Comparison of ENCODE assay signal across 17 cellular contexts in genomic region chr9:98409637-98410173, GRCh38.
"Had no signal": no experiment of that assay in that cellular context is flagged by ENCODE, and none has a peak within 500 bp of the region (broad histone marks: within the 10 kb centered on the region; RNA-seq: fewer than 3 reads in every experiment).

No MANE protein-coding gene starts in this region.

- H3K27me3 ChIP-seq: adrenal gland, body of pancreas, esophagus muscularis mucosa, spleen had no signal

- ATAC-seq: body of pancreas, left colon, psoas muscle had no signal

- H3K4me3 Mint-ChIP-seq: central memory CD8-positive, alpha-beta T cell; endodermal cell; natural killer cell had no signal

- DNase-seq: activated CD4-positive, alpha-beta T cell treated with anti-CD3 and anti-CD28 coated beads, Interleukin-2, amount 50 U/mL, for 1 hour; activated CD4-positive, CD25-positive, alpha-beta regulatory T cell; activated naive CD4-positive, alpha-beta T cell treated with anti-CD3 and anti-CD28 coated beads, Interleukin-2, amount 50 U/mL, for 16 hours; natural killer cell; psoas muscle; spleen; stimulated activated CD4-positive, alpha-beta T cell treated with anti-CD3 and anti-CD28 coated beads, Interleukin-1b, Interleukin-23, amount 100 ng/mL, for 48 hours; stimulated activated naive CD4-positive, alpha-beta T cell had no signal

- H3K4me1 Mint-ChIP-seq: natural killer cell had no signal

- H3K36me3 ChIP-seq: adrenal gland, esophagus muscularis mucosa, spleen had no signal

- H3K27ac ChIP-seq: adrenal gland, body of pancreas, esophagus muscularis mucosa, foreskin keratinocyte, psoas muscle, spleen had no signal

- H3K4me1 ChIP-seq: adrenal gland, body of pancreas, foreskin keratinocyte, psoas muscle had no signal

- H3K9me3 ChIP-seq: adrenal gland, body of pancreas, esophagus muscularis mucosa, mucosa of descending colon, psoas muscle, spleen had no signal

- H3K36me3 Mint-ChIP-seq: natural killer cell had no signal

- H3K4me3 ChIP-seq: adrenal gland, body of pancreas, esophagus muscularis mucosa, mucosa of descending colon, psoas muscle, spleen had no signal

- H3K9me3 Mint-ChIP-seq: activated T-helper 2 cell treated with anti-CD3 and anti-CD28 coated beads, Interferon-gamma antibody, Interleukin-2, Interleukin-4, amounts not matched to agents 10 μg/mL and 5 μg/mL and 100 μg/mL, durations not matched to agents 14 hours and 24 hours and 36 hours; central memory CD8-positive, alpha-beta T cell; endodermal cell; natural killer cell had no signal

- H3K27ac Mint-ChIP-seq: activated T-helper 2 cell treated with anti-CD3 and anti-CD28 coated beads, Interferon-gamma antibody, Interleukin-2, Interleukin-4, amounts not matched to agents 10 μg/mL and 5 μg/mL and 100 μg/mL, durations not matched to agents 14 hours and 24 hours and 36 hours; endodermal cell; natural killer cell had no signal
